Comparison of ENCODE assay signal across 29 cellular contexts in genomic region chr6:33483678-33484077, GRCh38.
"Had no signal": no experiment of that assay in that cellular context is flagged by ENCODE, and none has a peak within 500 bp of the region (broad histone marks: within the 10 kb centered on the region; RNA-seq: fewer than 3 reads in every experiment).

No MANE protein-coding gene starts in this region.

- ATAC-seq: stimulated activated effector memory CD8-positive, alpha-beta T cell treated with anti-CD3 and anti-CD28 coated beads, Interleukin-12 subunit alpha, Interleukin-12 subunit beta, amount 100 ng/mL, for 72 hours; stimulated activated memory B cell treated with anti-CD40 and anti-IgM and Interleukin-4, amounts not matched to agents 10 μg/mL and 1 μg/mL and 100 μg/mL, for 72 hours; stimulated activated naive B cell treated with anti-CD40 and anti-IgM and Interleukin-4, amounts not matched to agents 10 μg/mL and 1 μg/mL and 100 μg/mL, for 72 hours; stimulated activated naive CD8-positive, alpha-beta T cell treated with anti-CD3 and anti-CD28 coated beads, Interleukin-15, amount 100 ng/mL, for 72 hours; stimulated activated naive CD8-positive, alpha-beta T cell treated with anti-CD3 and anti-CD28 coated beads, Interleukin-15, Interleukin-2, amounts not matched to agents 100 U/mL and 50 U/mL, for 24 hours; upper lobe of right lung had no signal

- FAIRE-seq: urothelium cell line had no signal

- DNase-seq: stimulated activated CD4-positive, alpha-beta T cell treated with anti-CD3 and anti-CD28 coated beads, Interleukin-2, amount 100 ng/mL, for 48 hours; stimulated activated CD4-positive, alpha-beta T cell treated with anti-CD3 and anti-CD28 coated beads, Interleukin-4, amount 100 ng/mL, for 1 hour; stimulated activated CD4-positive, alpha-beta T cell treated with anti-CD3 and anti-CD28 coated beads, Interleukin-4, amount 100 ng/mL, for 24 hours; stimulated activated CD4-positive, alpha-beta T cell treated with anti-CD3 and anti-CD28 coated beads, Interleukin-4, amount 100 ng/mL, for 4 hours; stimulated activated CD8-positive, alpha-beta memory T cell treated with anti-CD3 and anti-CD28 coated beads, Interleukin-4, amount 100 ng/mL, for 48 hours; stimulated activated naive B cell treated with anti-CD40 and anti-IgM and Interleukin-4, amounts not matched to agents 10 μg/mL and 1 μg/mL and 100 μg/mL, for 72 hours; stimulated activated naive CD4-positive, alpha-beta T cell; stimulated activated naive CD4-positive, alpha-beta T cell treated with Interleukin-2 at 50 U/mL for 16 hours; stimulated activated naive CD8-positive, alpha-beta T cell treated with anti-CD3 and anti-CD28 coated beads, Interleukin-15, amount 100 ng/mL, for 72 hours; stimulated activated naive CD8-positive, alpha-beta T cell treated with anti-CD3 and anti-CD28 coated beads, Interleukin-15, Interleukin-2, amounts not matched to agents 100 U/mL and 50 U/mL, for 24 hours; stomach; substantia nigra; testis; thyroid gland; tibial artery; transverse colon; trophoblast cell; upper lobe of left lung; upper lobe of right lung; uterus had no signal

- H3K9me3 Mint-ChIP-seq: stimulated activated effector memory CD8-positive, alpha-beta T cell treated with anti-CD3 and anti-CD28 coated beads, Interleukin-12 subunit alpha, Interleukin-12 subunit beta, amount 100 ng/mL, for 72 hours; stimulated activated naive B cell treated with anti-CD40 and anti-IgM and Interleukin-4, amounts not matched to agents 10 μg/mL and 1 μg/mL and 100 μg/mL, for 72 hours; stimulated activated naive CD8-positive, alpha-beta T cell treated with anti-CD3 and anti-CD28 coated beads, Interleukin-15, amount 100 ng/mL, for 72 hours; stimulated activated naive CD8-positive, alpha-beta T cell treated with anti-CD3 and anti-CD28 coated beads, Interleukin-15, Interleukin-2, amounts not matched to agents 100 ng/mL and 50 ng/mL, for 24 hours; type B pancreatic cell had no signal

- H3K36me3 Mint-ChIP-seq: stimulated activated effector memory CD8-positive, alpha-beta T cell treated with anti-CD3 and anti-CD28 coated beads, Interleukin-12 subunit alpha, Interleukin-12 subunit beta, amount 100 ng/mL, for 72 hours; stimulated activated memory B cell treated with anti-CD40 and anti-IgM and Interleukin-4, amounts not matched to agents 10 μg/mL and 1 μg/mL and 100 μg/mL, for 72 hours; stimulated activated naive B cell treated with anti-CD40 and anti-IgM and Interleukin-4, amounts not matched to agents 10 μg/mL and 1 μg/mL and 100 μg/mL, for 72 hours; type B pancreatic cell had no signal

- H3K27ac Mint-ChIP-seq: stimulated activated effector memory CD8-positive, alpha-beta T cell treated with anti-CD3 and anti-CD28 coated beads, Interleukin-12 subunit alpha, Interleukin-12 subunit beta, amount 100 ng/mL, for 72 hours; stimulated activated memory B cell treated with anti-CD40 and anti-IgM and Interleukin-4, amounts not matched to agents 10 μg/mL and 1 μg/mL and 100 μg/mL, for 72 hours; stimulated activated naive B cell treated with anti-CD40 and anti-IgM and Interleukin-4, amounts not matched to agents 10 μg/mL and 1 μg/mL and 100 μg/mL, for 72 hours; stimulated activated naive CD8-positive, alpha-beta T cell treated with anti-CD3 and anti-CD28 coated beads, Interleukin-15, Interleukin-2, amounts not matched to agents 100 ng/mL and 50 ng/mL, for 24 hours; type B pancreatic cell had no signal

- H3K27me3 Mint-ChIP-seq: stimulated activated naive CD8-positive, alpha-beta T cell treated with anti-CD3 and anti-CD28 coated beads, Interleukin-15, amount 100 ng/mL, for 72 hours had no signal

- H3K27ac ChIP-seq: stomach, suprapubic skin, testis, thoracic aorta, thyroid gland, tibial artery, tibial nerve, transverse colon, upper lobe of left lung, upper lobe of right lung, uterus, vagina had no signal

- H3K4me1 ChIP-seq: stomach, suprapubic skin, testis, thyroid gland, tibial artery, tibial nerve, transverse colon, upper lobe of left lung, upper lobe of right lung, uterus, vagina had no signal

- H3K4me1 Mint-ChIP-seq: stimulated activated effector memory CD8-positive, alpha-beta T cell treated with anti-CD3 and anti-CD28 coated beads, Interleukin-12 subunit alpha, Interleukin-12 subunit beta, amount 100 ng/mL, for 72 hours; stimulated activated memory B cell treated with anti-CD40 and anti-IgM and Interleukin-4, amounts not matched to agents 10 μg/mL and 1 μg/mL and 100 μg/mL, for 72 hours; stimulated activated naive B cell treated with anti-CD40 and anti-IgM and Interleukin-4, amounts not matched to agents 10 μg/mL and 1 μg/mL and 100 μg/mL, for 72 hours; stimulated activated naive CD8-positive, alpha-beta T cell treated with anti-CD3 and anti-CD28 coated beads, Interleukin-15, amount 100 ng/mL, for 72 hours had no signal

- H3K4me3 ChIP-seq: stomach, suprapubic skin, testis, thoracic aorta, thyroid gland, tibial artery, tibial nerve, transverse colon, upper lobe of left lung, upper lobe of right lung, uterus, vagina had no signal

- H3K36me3 ChIP-seq: stomach, suprapubic skin, thoracic aorta, thyroid gland, tibial artery, tibial nerve, transverse colon, upper lobe of left lung, upper lobe of right lung, uterus, vagina had no signal

- H3K9me3 ChIP-seq: stomach, suprapubic skin, testis, thoracic aorta, thyroid gland, tibial artery, tibial nerve, transverse colon, upper lobe of left lung, upper lobe of right lung, uterus, vagina had no signal

- H3K4me3 Mint-ChIP-seq: stimulated activated effector memory CD8-positive, alpha-beta T cell treated with anti-CD3 and anti-CD28 coated beads, Interleukin-12 subunit alpha, Interleukin-12 subunit beta, amount 100 ng/mL, for 72 hours; stimulated activated memory B cell treated with anti-CD40 and anti-IgM and Interleukin-4, amounts not matched to agents 10 μg/mL and 1 μg/mL and 100 μg/mL, for 72 hours; stimulated activated naive B cell treated with anti-CD40 and anti-IgM and Interleukin-4, amounts not matched to agents 10 μg/mL and 1 μg/mL and 100 μg/mL, for 72 hours; stimulated activated naive CD8-positive, alpha-beta T cell treated with anti-CD3 and anti-CD28 coated beads, Interleukin-15, amount 100 ng/mL, for 72 hours; stimulated activated naive CD8-positive, alpha-beta T cell treated with anti-CD3 and anti-CD28 coated beads, Interleukin-15, Interleukin-2, amounts not matched to agents 100 ng/mL and 50 ng/mL, for 24 hours; type B pancreatic cell had no signal

- H3K27me3 ChIP-seq: testis, thyroid gland, transverse colon, upper lobe of left lung, upper lobe of right lung, uterus, vagina had no signal
